Comparison of ENCODE assay signal across 28 cellular contexts in the genomic region with DNA sequence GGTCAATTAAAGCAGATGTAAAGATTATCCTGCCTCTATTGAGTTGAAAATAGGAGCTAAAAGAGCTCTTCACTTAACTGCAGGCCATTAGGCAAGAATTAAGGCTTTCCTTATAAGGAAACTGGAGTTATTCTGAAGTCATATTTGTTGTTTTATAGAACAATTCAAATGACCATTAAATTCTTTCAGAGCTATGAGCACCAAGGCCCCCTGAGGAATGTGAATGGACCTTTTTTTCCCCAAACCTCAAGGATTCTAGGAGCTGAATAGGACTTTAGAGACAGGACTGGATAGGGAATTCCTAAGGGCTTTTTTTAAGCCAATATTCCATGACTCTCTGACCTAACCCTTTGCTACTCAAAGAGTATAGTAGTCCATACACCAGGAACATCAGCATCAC.
DNase-seq lines count a peak whose midpoint lies in the region; ATAC-seq lines count a peak whose summit lies in the region.
"Had no signal": no experiment of that assay in that cellular context is flagged by ENCODE, and none has a peak within 500 bp of the region (broad histone marks: within the 10 kb centered on the region; RNA-seq: fewer than 3 reads in every experiment).

No MANE protein-coding gene starts in this region.

- H3K36me3 Mint-ChIP-seq in immature natural killer cell: no peaks in the 10 kb centered on the region
- no peaks in the 10 kb centered on the region for H3K36me3 Mint-ChIP-seq in activated naive CD8-positive, alpha-beta T cell treated with anti-CD3 and anti-CD28 coated beads for 36 hours
- H3K36me3 Mint-ChIP-seq: activated naive CD4-positive, alpha-beta T cell treated with anti-CD3 and anti-CD28 coated beads, Interleukin-2, amount 50 U/mL, for 24 hours; CD8-positive, alpha-beta T cell; natural killer cell had no signal

- ATAC-seq in left lobe of liver: no peak
- ATAC-seq: activated CD4-positive, alpha-beta T cell treated with anti-CD3 and anti-CD28 coated beads for 36 hours; CD8-positive, alpha-beta T cell; gastroesophageal sphincter; HCT116; HepG2; left cardiac atrium; natural killer cell had no signal

- H3K4me1 Mint-ChIP-seq in immature natural killer cell: no peaks in the 10 kb centered on the region
- H3K4me1 Mint-ChIP-seq in activated naive CD8-positive, alpha-beta T cell treated with anti-CD3 and anti-CD28 coated beads for 36 hours: no peaks in the 10 kb centered on the region
- H3K4me1 Mint-ChIP-seq: activated CD4-positive, alpha-beta T cell treated with anti-CD3 and anti-CD28 coated beads for 36 hours; activated naive CD4-positive, alpha-beta T cell treated with anti-CD3 and anti-CD28 coated beads, Interleukin-2, amount 50 U/mL, for 24 hours; B cell; natural killer cell had no signal

- peak; percentile 34 for DNase-seq in COLO829 (ENCODE audit: low spot score)
- DNase-seq in GM03348 (ENCODE audit: low spot score): peak; percentile 4
- peak; percentile 86 for DNase-seq in NCI-H187 treated with DMSO at 0.1 percent for 48 hours (lab: John Stamatoyannopoulos, UW)
- peak; percentile 72 for DNase-seq in SK-MEL-5 (ENCODE audit: low read depth, low spot score)
- DNase-seq in immature natural killer cell: no peak
- DNase-seq in left lobe of liver (ENCODE audit: low spot score): no peak
- no peak for DNase-seq in activated naive CD8-positive, alpha-beta T cell treated with anti-CD3 and anti-CD28 coated beads for 36 hours
- no peak for DNase-seq in stimulated activated CD8-positive, alpha-beta memory T cell treated with anti-CD3 and anti-CD28 coated beads, Interleukin-4, amount 100 ng/mL, for 48 hours
- DNase-seq: activated CD4-positive, alpha-beta T cell treated with anti-CD3 and anti-CD28 coated beads for 36 hours; activated T-cell treated with anti-CD3 and anti-CD28 coated beads for 4 hours; CD8-positive, alpha-beta T cell; left cardiac atrium; mammary epithelial cell; mucosa of descending colon; MV-4-11; natural killer cell; NCI-H2171; Peyer's patch; SHP77 treated with DMSO at 0.1 percent for 48 hours; stimulated activated CD4-positive, alpha-beta T cell treated with anti-CD3 and anti-CD28 coated beads, Interleukin-4, amount 100 ng/mL, for 24 hours; SW 1271; T-helper 9 cell had no signal

- H3K27ac Mint-ChIP-seq in immature natural killer cell: no peak overlapping the region
- H3K27ac Mint-ChIP-seq in activated naive CD8-positive, alpha-beta T cell treated with anti-CD3 and anti-CD28 coated beads for 36 hours: no peak overlapping the region
- H3K27ac Mint-ChIP-seq: activated CD4-positive, alpha-beta T cell treated with anti-CD3 and anti-CD28 coated beads for 36 hours; activated naive CD4-positive, alpha-beta T cell treated with anti-CD3 and anti-CD28 coated beads, Interleukin-2, amount 50 U/mL, for 24 hours; activated T-helper 2 cell treated with anti-CD3 and anti-CD28 coated beads, Interferon-gamma antibody, Interleukin-2, Interleukin-4, amounts not matched to agents 10 μg/mL and 5 μg/mL and 100 μg/mL, durations not matched to agents 14 hours and 24 hours and 36 hours; B cell; CD8-positive, alpha-beta T cell; natural killer cell had no signal

- H3K27me3 Mint-ChIP-seq in immature natural killer cell (ENCODE audit: low read depth in 3 of 3): no peaks in the 10 kb centered on the region
- no peaks in the 10 kb centered on the region for H3K27me3 Mint-ChIP-seq in activated naive CD8-positive, alpha-beta T cell treated with anti-CD3 and anti-CD28 coated beads for 36 hours
- H3K27me3 Mint-ChIP-seq: activated CD4-positive, alpha-beta T cell treated with anti-CD3 and anti-CD28 coated beads for 36 hours; activated naive CD4-positive, alpha-beta T cell treated with anti-CD3 and anti-CD28 coated beads, Interleukin-2, amount 50 U/mL, for 24 hours; B cell had no signal

- in situ Hi-C loops in SK-MEL-5 (cut with HindIII; ENCODE audit: low pct_unique_long_range_greater_than_20kb, low sequenced_read_pairs): no loop called here

- peaks cover 0 to 24% (median 6%) of the 10 kb centered on the region in 6 donors for H3K9me3 Mint-ChIP-seq in immature natural killer cell
- no peaks in the 10 kb centered on the region for H3K9me3 Mint-ChIP-seq in activated naive CD8-positive, alpha-beta T cell treated with anti-CD3 and anti-CD28 coated beads for 36 hours
- H3K9me3 Mint-ChIP-seq: CD8-positive, alpha-beta T cell had no signal

- no peak overlapping the region for H3K4me3 Mint-ChIP-seq in immature natural killer cell
- no peak overlapping the region for H3K4me3 Mint-ChIP-seq in activated naive CD8-positive, alpha-beta T cell treated with anti-CD3 and anti-CD28 coated beads for 36 hours
- H3K4me3 Mint-ChIP-seq: activated CD4-positive, alpha-beta T cell treated with anti-CD3 and anti-CD28 coated beads for 36 hours; activated naive CD4-positive, alpha-beta T cell treated with anti-CD3 and anti-CD28 coated beads, Interleukin-2, amount 50 U/mL, for 24 hours; B cell; CD8-positive, alpha-beta T cell; natural killer cell had no signal

Comparison
In these comparisons a context has a peak if more than half of its experiments do, and no peak if none do; other contexts are left out.
1. DNase-seq: peak in COLO829 (single experiment), GM03348 (single experiment), NCI-H187 treated with DMSO at 0.1 percent for 48 hours (single experiment) and SK-MEL-5 (single experiment); none in immature natural killer cell (0 of 3), left lobe of liver (single experiment), activated naive CD8-positive, alpha-beta T cell treated with anti-CD3 and anti-CD28 coated beads for 36 hours (single experiment) and stimulated activated CD8-positive, alpha-beta memory T cell treated with anti-CD3 and anti-CD28 coated beads, Interleukin-4, amount 100 ng/mL, for 48 hours (single experiment).